ENCODE assay signal across 21 cellular contexts in genomic region chr1:204756349-204756748, GRCh38.
"Had no signal": no experiment of that assay in that cellular context is flagged by ENCODE, and none has a peak within 500 bp of the region (broad histone marks: within the 10 kb centered on the region; RNA-seq: fewer than 3 reads in every experiment).

No MANE protein-coding gene starts in this region.

- DNase-seq: IMR-90, Kasumi-1, MM.1S, NCI-H1092 treated with DMSO at 0.1 percent for 48 hours, NCI-H1436, NCI-H187, NCI-H2029, NCI-H2081 treated with DMSO at 0.1 percent for 48 hours, NCI-H2171, NCI-H226, NCI-H446, NCI-H510A, NCI-H524 treated with DMSO at 0.1 percent for 48 hours, NCI-H69, NCI-H774, SHP77, SK-N-SH had no signal

- H3K4me2 ChIP-seq: KMS-11, SK-N-SH had no signal

- H3K27ac ChIP-seq: KMS-11, RWPE1 had no signal

- ATAC-seq: HepG2, Panc1 had no signal

- H3K9me3 ChIP-seq: SK-N-SH had no signal

- H3K9ac ChIP-seq: KMS-11, SK-N-SH had no signal
